In genomic region chr4:11132478-11132877, GRCh38 we compare ENCODE assay signal across 5 cellular contexts.
"Had no signal": no experiment of that assay in that cellular context is flagged by ENCODE, and none has a peak within 500 bp of the region (broad histone marks: within the 10 kb centered on the region; RNA-seq: fewer than 3 reads in every experiment).

No MANE protein-coding gene starts in this region.

- H3K4me1 Mint-ChIP-seq: GM23338, H9 had no signal

- H3K4me3 Mint-ChIP-seq: GM23338, H9 had no signal

- H3K4me3 ChIP-seq: GM23338, K562 had no signal

- DNase-seq: H9, HCEC 1CT, IMR-90 had no signal

- H3K27ac Mint-ChIP-seq: GM23338, H9 had no signal

- ATAC-seq: GM23338, K562 had no signal

- H3K9me3 Mint-ChIP-seq: GM23338 had no signal
